ENCODE assay signal across 8 cellular contexts in genomic region chr2:236177604-236177966, GRCh38. TPM values are rescaled to one million over a fixed set of nuclear protein-coding genes. Genes with fewer than 3 reads are reported as not detected.
DNase-seq lines count a peak whose midpoint lies in the region; ATAC-seq, FAIRE-seq and TF ChIP-seq lines count a peak whose summit lies in the region.

No MANE protein-coding gene starts in this region.

- intact Hi-C loops in Caco-2 (cut with micrococcal nuclease; ENCODE audit: unreplicated experiment): no loop called here
- intact Hi-C loops in kidney (cut with DNase I): loop anchor here (5.0 kb wide), 1 partner anchor 410 kb away; no protein-coding TSS in a partner anchor
- intact Hi-C loops in upper lobe of right lung (cut with DNase I): no loop called here

- H3K27ac ChIP-seq in HUES6 (ENCODE audit: low read depth, low read length): no peak overlapping the region
- no peak overlapping the region for H3K27ac ChIP-seq in kidney (ENCODE audit: low read depth in 2 of 2, low read length in 2 of 2)
- no peak overlapping the region for H3K27ac ChIP-seq in upper lobe of right lung

- CTCF ChIA-PET in Caco-2 (lab: Charles Lee): interaction anchor here (1.1 kb wide), 2 partner anchors 110 to 399 kb away, joined by 3 to 4 read pairs; no protein-coding TSS in a partner anchor

- H3K36me3 ChIP-seq in Caco-2 (ENCODE audit: control insufficient read depth, insufficient read depth, low read length) (no peaks in the 10 kb centered on the region), HUES6 (ENCODE audit: control insufficient read depth, insufficient read depth, low read length) (no peaks in the 10 kb centered on the region), kidney (ENCODE audit: control insufficient read depth in 1 of 2, insufficient read depth in 2 of 2, low read length in 2 of 2) (no peaks in the 10 kb centered on the region), upper lobe of right lung (no peaks in the 10 kb centered on the region)

- no TSS peak for BruUV-seq in Caco-2 (replicated peaks; lab: Mats Ljungman, UMichigan)

- no peak for TF ChIP-seq CTCF in Caco-2 (IDR thresholded peaks at IDR 0.05; ENCODE audit: insufficient read depth in 1 of 2, low read depth in 1 of 2, low read length in 1 of 2, severe bottlenecking in 1 of 2, unreplicated experiment in 1 of 2)
- TF ChIP-seq CTCF in kidney (IDR thresholded peaks at IDR 0.05; ENCODE audit: borderline replicate concordance, extremely low read depth, insufficient read depth): peak; percentile 25
- no peak for TF ChIP-seq CTCF in upper lobe of right lung (IDR thresholded peaks at IDR 0.05)

- H3K9ac ChIP-seq in HUES6 (ENCODE audit: low read length) (no peak overlapping the region), kidney (ENCODE audit: low read length in 2 of 2) (no peak overlapping the region)

- POLR2A ChIA-PET in Caco-2 (lab: Charles Lee): no interaction called here

- H3K27me3 Mint-ChIP-seq in Caco-2 (ENCODE audit: insufficient read depth, unreplicated experiment): no peaks in the 10 kb centered on the region
- peaks cover 81% of the 10 kb centered on the region for H3K27me3 Mint-ChIP-seq in activated naive CD8-positive, alpha-beta T cell treated with anti-CD3 and anti-CD28 coated beads, Interleukin-2, amount 50 U/mL, for 24 hours

- FAIRE-seq in kidney (lab: Jason Lieb, UNC): no peak

- H3K4me3 Mint-ChIP-seq in Caco-2 (ENCODE audit: unreplicated experiment): peak overlapping the region; percentile 74
- no peak overlapping the region for H3K4me3 Mint-ChIP-seq in activated naive CD8-positive, alpha-beta T cell treated with anti-CD3 and anti-CD28 coated beads, Interleukin-2, amount 50 U/mL, for 24 hours

- no peaks in the 10 kb centered on the region for H3K9me3 Mint-ChIP-seq in Caco-2 (ENCODE audit: unreplicated experiment)
- no peaks in the 10 kb centered on the region for H3K9me3 Mint-ChIP-seq in activated naive CD8-positive, alpha-beta T cell treated with anti-CD3 and anti-CD28 coated beads, Interleukin-2, amount 50 U/mL, for 24 hours

- H3K4me1 Mint-ChIP-seq in Caco-2 (ENCODE audit: low read depth, unreplicated experiment): no peaks in the 10 kb centered on the region
- H3K4me1 Mint-ChIP-seq in activated naive CD8-positive, alpha-beta T cell treated with anti-CD3 and anti-CD28 coated beads, Interleukin-2, amount 50 U/mL, for 24 hours: peaks cover 9% of the 10 kb centered on the region

- DNase-seq in Caco-2: no peak
- peak; percentile 55 for DNase-seq in activated naive CD8-positive, alpha-beta T cell treated with anti-CD3 and anti-CD28 coated beads, Interleukin-2, amount 50 U/mL, for 24 hours
- DNase-seq in kidney: peak; percentile 73
- peak; percentile 69 for DNase-seq in upper lobe of right lung
- DNase-seq in effector CD4-positive, alpha-beta T cell: no peak
- DNase-seq in HT-29 (ENCODE audit: low spot score): no peak

- H3K9me3 ChIP-seq in Caco-2 (no peaks in the 10 kb centered on the region), HUES6 (ENCODE audit: control insufficient read depth, insufficient read depth, low read depth, low read length) (no peaks in the 10 kb centered on the region), kidney (ENCODE audit: control insufficient read depth in 1 of 2, low read length in 2 of 2) (no peaks in the 10 kb centered on the region), upper lobe of right lung (no peaks in the 10 kb centered on the region)

- ATAC-seq in activated naive CD8-positive, alpha-beta T cell treated with anti-CD3 and anti-CD28 coated beads, Interleukin-2, amount 50 U/mL, for 24 hours: peak; percentile 60
- peak; percentile 61 for ATAC-seq in upper lobe of right lung
- no peak for ATAC-seq in HG03175 (IDR thresholded peaks at IDR 0.05; ENCODE audit: unreplicated experiment)

- H3K4me3 ChIP-seq in Caco-2 (ENCODE audit: low read depth, low read length): peak overlapping the region; percentile 52
- peak overlapping the region; percentile 61 for H3K4me3 ChIP-seq in HUES6 (ENCODE audit: low read depth, low read length)
- H3K4me3 ChIP-seq in kidney (ENCODE audit: low read length in 2 of 2): peak overlapping the region in 1 of 2 donors; percentile 41
- H3K4me3 ChIP-seq in upper lobe of right lung: no peak overlapping the region

- peaks cover 7% of the 10 kb centered on the region for H3K36me3 Mint-ChIP-seq in Caco-2 (ENCODE audit: insufficient read depth, unreplicated experiment)
- H3K36me3 Mint-ChIP-seq in activated naive CD8-positive, alpha-beta T cell treated with anti-CD3 and anti-CD28 coated beads, Interleukin-2, amount 50 U/mL, for 24 hours (ENCODE audit: low read depth): no peaks in the 10 kb centered on the region

- H3K27me3 ChIP-seq in Caco-2 (replicated peaks; ENCODE audit: control insufficient read depth, insufficient read depth, low read length): no peaks in the 10 kb centered on the region
- peaks cover 68% of the 10 kb centered on the region for H3K27me3 ChIP-seq in HUES6 (ENCODE audit: control insufficient read depth, insufficient read depth, low read length)
- peaks cover 91% of the 10 kb centered on the region for H3K27me3 ChIP-seq in upper lobe of right lung

- H3K4me1 ChIP-seq in Caco-2 (0 out of 2 replicates have a peak, but pooled peaks cover 3% of the 10 kb centered on the region), HUES6 (ENCODE audit: control insufficient read depth, insufficient read depth, low read length) (peaks cover 48% of the 10 kb centered on the region), kidney (ENCODE audit: control insufficient read depth in 1 of 2, insufficient read depth in 1 of 2, low read depth in 1 of 2, low read length in 2 of 2) (peaks cover 0 to 2% of the 10 kb centered on the region in 2 donors), upper lobe of right lung (peaks cover 17% of the 10 kb centered on the region)

- no peak overlapping the region for H3K27ac Mint-ChIP-seq in Caco-2 (ENCODE audit: unreplicated experiment)
- no peak overlapping the region for H3K27ac Mint-ChIP-seq in activated naive CD8-positive, alpha-beta T cell treated with anti-CD3 and anti-CD28 coated beads, Interleukin-2, amount 50 U/mL, for 24 hours

RNA-seq across cellular contexts. Expression of gene GBX2, which starts 9.4 kb away (rescaled TPM):
- total RNA-seq in Caco-2 (2022): 2.1 and 2.4 TPM in 2 replicates
- not detected for total RNA-seq in kidney
- not detected for polyA plus RNA-seq in kidney (ENCODE audit: insufficient read depth, low read depth, low replicate concordance)
- total RNA-seq in upper lobe of right lung: not detected
- not detected in 2 replicates for total RNA-seq in HT-29 (2014; rRNA removed; shearing (Covaris generic))

Comparison
In these comparisons a context has a peak if more than half of its experiments do, and no peak if none do; other contexts are left out.
1. DNase-seq: peak in activated naive CD8-positive, alpha-beta T cell treated with anti-CD3 and anti-CD28 coated beads, Interleukin-2, amount 50 U/mL, for 24 hours (single experiment), kidney (single experiment) and upper lobe of right lung (single experiment); none in Caco-2 (0 of 2), effector CD4-positive, alpha-beta T cell (single experiment) and HT-29 (single experiment).